Comparison of ENCODE assay signal across 12 cellular contexts in genomic region chr19:18743281-18743825, GRCh38. TPM values are rescaled to one million over a fixed set of nuclear protein-coding genes. Genes with fewer than 3 reads are reported as not detected.
DNase-seq lines count a peak whose midpoint lies in the region; ATAC-seq, FAIRE-seq and TF ChIP-seq lines count a peak whose summit lies in the region.
"Had no signal": no experiment of that assay in that cellular context is flagged by ENCODE, and none has a peak within 500 bp of the region (broad histone marks: within the 10 kb centered on the region; RNA-seq: fewer than 3 reads in every experiment).

No MANE protein-coding gene starts in this region.

- H3K36me3 ChIP-seq in colonic mucosa (no peaks in the 10 kb centered on the region), HepG2 (replicated peaks in 1 of 2; ENCODE audit: control insufficient read depth in 1 of 2, insufficient read depth in 2 of 2, low read length in 2 of 2) (no peaks in the 10 kb centered on the region), thyroid gland (no peaks in the 10 kb centered on the region), GM23338 (ENCODE audit: insufficient read depth) (no peaks in the 10 kb centered on the region)

- H3K4me1 ChIP-seq in colonic mucosa (peaks cover 28% of the 10 kb centered on the region), HepG2 (ENCODE audit: insufficient read depth, low read length) (peaks cover 47% of the 10 kb centered on the region), thyroid gland (peaks cover 34 to 38% of the 10 kb centered on the region in 2 donors), GM23338 (ENCODE audit: insufficient read depth) (no peaks in the 10 kb centered on the region; the same call in 1 of the 2 replicates)

- H3K27me3 Mint-ChIP-seq in GM23338 (ENCODE audit: insufficient read depth, low read depth, poor library complexity): peaks cover 9% of the 10 kb centered on the region
- no peaks in the 10 kb centered on the region for H3K27me3 Mint-ChIP-seq in activated naive CD4-positive, alpha-beta T cell treated with anti-CD3 and anti-CD28 coated beads for 36 hours (ENCODE audit: low read depth)

- no peaks in the 10 kb centered on the region for H3K9me3 Mint-ChIP-seq in GM23338
- H3K9me3 Mint-ChIP-seq in activated naive CD4-positive, alpha-beta T cell treated with anti-CD3 and anti-CD28 coated beads for 36 hours: no peaks in the 10 kb centered on the region

- CTCF ChIA-PET in HepG2 (lab: Yijun Ruan, JAX; ENCODE audit: low intra/inter-chr PET ratio, low total read pairs): no interaction called here
- CTCF ChIA-PET in activated naive CD4-positive, alpha-beta T cell treated with anti-CD3 and anti-CD28 coated beads for 36 hours (lab: Charles Lee): interaction anchor here (0.6 to 1.2 kb wide), 2 partner anchors 204 to 293 kb away, joined by 3 read pairs; no protein-coding TSS in a partner anchor

- H2AFZ ChIP-seq in HepG2 (ENCODE audit: low read length): no peak overlapping the region
- H2AFZ ChIP-seq in GM23338: no peak overlapping the region

- TF ChIP-seq CTCF in colonic mucosa (IDR thresholded peaks at IDR 0.05) (no peak), HepG2 (CRISPR knock-in tag; IDR thresholded peaks at IDR 0.05) (no peak), thyroid gland (IDR thresholded peaks at IDR 0.05) (no peak), GM23338 (conservative IDR thresholded peaks at IDR 0.05; ENCODE audit: low read depth in 2 of 2) (no peak), D721Med (IDR thresholded peaks at IDR 0.05; ENCODE audit: insufficient read depth, missing control alignments) (no peak)

- TF ChIP-seq EP300 in HepG2 (IDR thresholded peaks at IDR 0.05; ENCODE audit: low read depth in 2 of 2, low read length in 2 of 2) (no peak), HepG2 (CRISPR knock-in tag; IDR thresholded peaks at IDR 0.05; ENCODE audit: borderline replicate concordance) (no peak)

- H3K9ac ChIP-seq in colonic mucosa (ENCODE audit: low read depth in 2 of 2, low read length in 2 of 2) (peak overlapping the region in 1 of 2 donors; percentile 58), HepG2 (ENCODE audit: insufficient read depth, low read depth, low read length) (no peak overlapping the region)
- H3K9ac ChIP-seq: KMS-11 had no signal

- H3K9me3 ChIP-seq in colonic mucosa (no peaks in the 10 kb centered on the region), HepG2 (ENCODE audit: low read length) (no peaks in the 10 kb centered on the region), thyroid gland (no peaks in the 10 kb centered on the region)

- TF ChIP-seq POLR2A in HepG2 (IDR thresholded peaks at IDR 0.05; ENCODE audit: insufficient read depth in 1 of 2, low read depth in 2 of 2, low read length in 2 of 2) (no peak), thyroid gland (IDR thresholded peaks at IDR 0.05) (no peak)

- no peak overlapping the region for H3K4me3 ChIP-seq in colonic mucosa
- no peak overlapping the region for H3K4me3 ChIP-seq in HepG2 (replicated peaks in 1 of 3; ENCODE audit: insufficient read depth in 1 of 3, low read depth in 2 of 3, low read length in 3 of 3)
- H3K4me3 ChIP-seq in thyroid gland (replicated peaks in 1 of 3): no peak overlapping the region
- no peak overlapping the region for H3K4me3 ChIP-seq in GM23338

- peak overlapping the region; percentile 72 for H3K27ac ChIP-seq in colonic mucosa
- no peak overlapping the region for H3K27ac ChIP-seq in HepG2 (ENCODE audit: extremely low read length, insufficient read depth, low read length)
- peak overlapping the region; percentile 69 to 78 (median 74) for H3K27ac ChIP-seq in thyroid gland
- H3K27ac ChIP-seq in GM23338 (ENCODE audit: low read depth): no peak overlapping the region
- H3K27ac ChIP-seq: KMS-11 had no signal

- H4K20me1 ChIP-seq in HepG2 (ENCODE audit: insufficient read depth, low read length) (no peaks in the 10 kb centered on the region), GM23338 (replicated peaks; ENCODE audit: insufficient read depth) (no peaks in the 10 kb centered on the region; the same call in 1 of the 2 replicates)

- POLR2A ChIA-PET in HepG2 (lab: Yijun Ruan, JAX): no interaction called here

- H3K4me3 Mint-ChIP-seq in GM23338: no peak overlapping the region
- no peak overlapping the region for H3K4me3 Mint-ChIP-seq in activated naive CD4-positive, alpha-beta T cell treated with anti-CD3 and anti-CD28 coated beads for 36 hours

- TF ChIP-seq RAD21 in HepG2 (CRISPR knock-in tag; IDR thresholded peaks at IDR 0.05): no peak

- no peaks in the 10 kb centered on the region for H3K27me3 ChIP-seq in colonic mucosa
- H3K27me3 ChIP-seq in HepG2 (ENCODE audit: control insufficient read depth in 1 of 2, insufficient read depth in 2 of 2, low read length in 2 of 2): no peaks in the 10 kb centered on the region
- no peaks in the 10 kb centered on the region for H3K27me3 ChIP-seq in thyroid gland
- H3K27me3 ChIP-seq in GM23338 (ENCODE audit: insufficient read depth): no peaks in the 10 kb centered on the region

- in situ Hi-C loops in HepG2 (cut with HindIII; ENCODE audit: extremely low pct_ligation_motif_present, low pct_unique_long_range_greater_than_20kb): no loop called here

- no peaks in the 10 kb centered on the region for H3F3A ChIP-seq in GM23338 (replicated peaks; ENCODE audit: low read depth)

- WGBS in HepG2 (ENCODE audit: low lambda C conversion rate): 94% methylated on average over 8 of the region's 29 CpGs
- 55 to 85% methylated on average over 12 to 21 of the region's 29 CpGs for WGBS in thyroid gland, 2 donors

- no peaks in the 10 kb centered on the region for H3K9me2 ChIP-seq in GM23338 (ENCODE audit: insufficient read depth)

- intact Hi-C loops in colonic mucosa (cut with DNase I): no loop called here
- intact Hi-C loops in HepG2 (cut with micrococcal nuclease; ENCODE audit: unreplicated experiment): no loop called here
- intact Hi-C loops in thyroid gland (cut with DNase I): no loop called here
- intact Hi-C loops in activated naive CD4-positive, alpha-beta T cell treated with anti-CD3 and anti-CD28 coated beads for 36 hours (cut with micrococcal nuclease): no loop called here

- no peak overlapping the region for H3K27ac Mint-ChIP-seq in GM23338
- no peak overlapping the region for H3K27ac Mint-ChIP-seq in activated naive CD4-positive, alpha-beta T cell treated with anti-CD3 and anti-CD28 coated beads for 36 hours

- peak; percentile 8 for DNase-seq in NCI-H2227 (lab: John Stamatoyannopoulos, UW; ENCODE audit: unreplicated experiment)
- DNase-seq in NCI-H2227 treated with DMSO at 0.1 percent for 48 hours (lab: John Stamatoyannopoulos, UW): no peak
- DNase-seq in colonic mucosa: peak; percentile 81
- DNase-seq in HepG2 (ENCODE audit: low spot score): no peak
- DNase-seq in thyroid gland: peak; percentile 88
- DNase-seq in GM23338 (ENCODE audit: low spot score): no peak
- no peak for DNase-seq in D721Med (ENCODE audit: insufficient read length, low spot score)
- DNase-seq in activated naive CD4-positive, alpha-beta T cell treated with anti-CD3 and anti-CD28 coated beads for 36 hours: no peak
- DNase-seq: ACHN; activated CD8-positive, alpha-beta memory T cell treated with anti-CD3 and anti-CD28 coated beads for 24 hours had no signal

- H3K79me2 ChIP-seq in HepG2 (ENCODE audit: insufficient read depth, low read length): peaks cover 13% of the 10 kb centered on the region
- no peaks in the 10 kb centered on the region for H3K79me2 ChIP-seq in GM23338 (replicated peaks; ENCODE audit: insufficient read depth)

- no TSS peak for BruUV-seq in HepG2 (replicated peaks; lab: Mats Ljungman, UMichigan)

- no peak for ATAC-seq in HepG2
- ATAC-seq in GM23338: no peak; the same call in 2 of the 3 replicates

- FAIRE-seq in HepG2 (lab: Jason Lieb, UNC) (no peak), D721Med (lab: Jason Lieb, UNC) (no peak)
- FAIRE-seq: H1 had no signal

- H3K36me3 Mint-ChIP-seq in GM23338 (ENCODE audit: low read depth): no peaks in the 10 kb centered on the region
- H3K36me3 Mint-ChIP-seq in activated naive CD4-positive, alpha-beta T cell treated with anti-CD3 and anti-CD28 coated beads for 36 hours (ENCODE audit: low read depth): no peaks in the 10 kb centered on the region

- H3K4me1 Mint-ChIP-seq in GM23338: peaks cover 5% of the 10 kb centered on the region; the same call in 2 of the 3 replicates
- no peaks in the 10 kb centered on the region for H3K4me1 Mint-ChIP-seq in activated naive CD4-positive, alpha-beta T cell treated with anti-CD3 and anti-CD28 coated beads for 36 hours (ENCODE audit: low read depth)

- H3K4me2 ChIP-seq in HepG2 (ENCODE audit: low read depth, low read length): no peak overlapping the region
- H3K4me2 ChIP-seq in GM23338: no peak overlapping the region
- H3K4me2 ChIP-seq: KMS-11 had no signal

RNA-seq across cellular contexts. Expression of gene COMP, which starts 47.8 kb away (rescaled TPM):
- total RNA-seq in colonic mucosa (under 1 TPM in 1 of 2 donors, not detected in 1; 0.13 TPM), HepG2 (2016; rRNA removed; fragmentation: Illumina TruSeq; extraction: Trizol) (0.04 TPM in 1 of 2 replicates, not detected in the other), thyroid gland (10 to 100 TPM in 1 of 4 donors, 1 to 10 TPM in 1, under 1 TPM in 2; 0.33 to 33.3 (median 1.9) TPM)
- total RNA-seq in HepG2 (2016; cell fraction: cytosol; rRNA removed; fragmentation: Illumina TruSeq; extraction: Trizol; ENCODE audit: low read depth): not detected in 2 replicates
- 0.04 TPM in 1 of 2 replicates, not detected in the other for total RNA-seq in HepG2 (2016; cell fraction: insoluble cytoplasmic fraction; rRNA removed; fragmentation: Illumina TruSeq; extraction: Trizol)
- total RNA-seq in HepG2 (2016; cell fraction: membrane; rRNA removed; fragmentation: Illumina TruSeq; extraction: Trizol): not detected in 2 replicates
- not detected in 2 replicates for total RNA-seq in HepG2 (2016; cell fraction: nucleus; rRNA removed; fragmentation: Illumina TruSeq; extraction: Trizol)
- polyA plus RNA-seq in HepG2 (2011; rRNA removed) (0.13 and 0.16 TPM in 2 replicates), GM23338 (2016; fragmentation: Nextera tagmentation; extraction: Ambion mirVana) (0.31 and 0.58 TPM in 2 replicates)
- polyA plus RNA-seq in HepG2 (2011; cell fraction: cytosol; rRNA removed): 0.16 and 0.19 TPM in 2 replicates
- polyA plus RNA-seq in HepG2 (2011; cell fraction: nucleus; rRNA removed): 0.23 and 0.37 TPM in 2 replicates
- 0.36 and 0.49 TPM in 2 replicates for polyA plus RNA-seq in HepG2 (2012)
- polyA plus RNA-seq in HepG2 (2016; cell fraction: cytosol; fragmentation: Illumina TruSeq; extraction: Trizol; ENCODE audit: low read depth): not detected in 2 replicates
- not detected in 2 replicates for polyA plus RNA-seq in HepG2 (2016; cell fraction: insoluble cytoplasmic fraction; fragmentation: Illumina TruSeq; extraction: Trizol; ENCODE audit: low read depth)
- 0.08 TPM in 1 of 2 replicates, not detected in the other for polyA plus RNA-seq in HepG2 (2016; cell fraction: membrane; fragmentation: Illumina TruSeq; extraction: Trizol; ENCODE audit: low read depth)
- polyA plus RNA-seq in HepG2 (2016; cell fraction: nucleus; fragmentation: Illumina TruSeq; extraction: Trizol; ENCODE audit: insufficient read depth, low read depth): 0.31 and 0.66 TPM in 2 replicates
- not detected in 2 replicates for polyA minus RNA-seq in HepG2 (2011; rRNA and poly(A)+ RNA removed; ENCODE audit: low replicate concordance)
- polyA minus RNA-seq in HepG2 (2011; cell fraction: cytosol; rRNA and poly(A)+ RNA removed): not detected in 2 replicates
- not detected in 2 replicates for polyA minus RNA-seq in HepG2 (2011; cell fraction: nucleus; rRNA and poly(A)+ RNA removed)
- total RNA-seq in GM23338 (2014; rRNA removed; shearing (Covaris generic)): 0.63 TPM in 1 of 2 replicates, not detected in the other
- not detected for total RNA-seq in activated naive CD4-positive, alpha-beta T cell treated with anti-CD3 and anti-CD28 coated beads for 36 hours

RNA-seq across cellular contexts. Expression of gene CRTC1, which starts 59.9 kb away (rescaled TPM):
- total RNA-seq in colonic mucosa (10 to 100 TPM in 1 of 2 donors, 1 to 10 TPM in 1; 7.6 to 10.3 TPM), HepG2 (2016; rRNA removed; fragmentation: Illumina TruSeq; extraction: Trizol) (1.3 and 2.0 TPM in 2 replicates), thyroid gland (10 to 100 TPM; 12.3 to 15.9 (median 13.1) TPM)
- 1.1 and 1.4 TPM in 2 replicates for total RNA-seq in HepG2 (2016; cell fraction: cytosol; rRNA removed; fragmentation: Illumina TruSeq; extraction: Trizol; ENCODE audit: low read depth)
- 1.7 and 2.3 TPM in 2 replicates for total RNA-seq in HepG2 (2016; cell fraction: insoluble cytoplasmic fraction; rRNA removed; fragmentation: Illumina TruSeq; extraction: Trizol)
- 2.2 TPM in 2 replicates for total RNA-seq in HepG2 (2016; cell fraction: membrane; rRNA removed; fragmentation: Illumina TruSeq; extraction: Trizol)
- total RNA-seq in HepG2 (2016; cell fraction: nucleus; rRNA removed; fragmentation: Illumina TruSeq; extraction: Trizol): 3.1 and 3.5 TPM in 2 replicates
- polyA plus RNA-seq in HepG2 (2011; rRNA removed) (2.7 and 3.2 TPM in 2 replicates), GM23338 (2016; fragmentation: Nextera tagmentation; extraction: Ambion mirVana) (6.7 and 8.4 TPM in 2 replicates)
- 0.50 and 0.95 TPM in 2 replicates for polyA plus RNA-seq in HepG2 (2011; cell fraction: cytosol; rRNA removed)
- polyA plus RNA-seq in HepG2 (2011; cell fraction: nucleus; rRNA removed): 31.6 and 41.4 TPM in 2 replicates
- polyA plus RNA-seq in HepG2 (2012): 6.5 and 6.6 TPM in 2 replicates
- 2.6 and 2.8 TPM in 2 replicates for polyA plus RNA-seq in HepG2 (2016; cell fraction: cytosol; fragmentation: Illumina TruSeq; extraction: Trizol; ENCODE audit: low read depth)
- polyA plus RNA-seq in HepG2 (2016; cell fraction: insoluble cytoplasmic fraction; fragmentation: Illumina TruSeq; extraction: Trizol; ENCODE audit: low read depth): 5.0 and 6.1 TPM in 2 replicates
- 4.2 TPM in 2 replicates for polyA plus RNA-seq in HepG2 (2016; cell fraction: membrane; fragmentation: Illumina TruSeq; extraction: Trizol; ENCODE audit: low read depth)
- polyA plus RNA-seq in HepG2 (2016; cell fraction: nucleus; fragmentation: Illumina TruSeq; extraction: Trizol; ENCODE audit: insufficient read depth, low read depth): 17.9 and 20.5 TPM in 2 replicates
- polyA minus RNA-seq in HepG2 (2011; rRNA and poly(A)+ RNA removed; ENCODE audit: low replicate concordance): 1.4 and 2.3 TPM in 2 replicates
- 2.1 and 2.7 TPM in 2 replicates for polyA minus RNA-seq in HepG2 (2011; cell fraction: cytosol; rRNA and poly(A)+ RNA removed)
- 5.2 and 5.5 TPM in 2 replicates for polyA minus RNA-seq in HepG2 (2011; cell fraction: nucleus; rRNA and poly(A)+ RNA removed)
- 5.4 and 7.1 TPM in 2 replicates for total RNA-seq in GM23338 (2014; rRNA removed; shearing (Covaris generic))
- total RNA-seq in activated naive CD4-positive, alpha-beta T cell treated with anti-CD3 and anti-CD28 coated beads for 36 hours: 1 to 10 TPM; 4.0 to 4.2 TPM

Comparison
In these comparisons a context has a peak if more than half of its experiments do, and no peak if none do; other contexts are left out.
1. DNase-seq: peak in NCI-H2227 (single experiment), colonic mucosa (single experiment) and thyroid gland (2 of 2); none in NCI-H2227 treated with DMSO at 0.1 percent for 48 hours (single experiment), HepG2 (single experiment), GM23338 (single experiment), D721Med (single experiment) and activated naive CD4-positive, alpha-beta T cell treated with anti-CD3 and anti-CD28 coated beads for 36 hours (single experiment).
2. H3K27ac ChIP-seq: peak in colonic mucosa (single experiment) and thyroid gland (3 of 3); none in HepG2 (single experiment) and GM23338 (single experiment).